In the genomic region with DNA sequence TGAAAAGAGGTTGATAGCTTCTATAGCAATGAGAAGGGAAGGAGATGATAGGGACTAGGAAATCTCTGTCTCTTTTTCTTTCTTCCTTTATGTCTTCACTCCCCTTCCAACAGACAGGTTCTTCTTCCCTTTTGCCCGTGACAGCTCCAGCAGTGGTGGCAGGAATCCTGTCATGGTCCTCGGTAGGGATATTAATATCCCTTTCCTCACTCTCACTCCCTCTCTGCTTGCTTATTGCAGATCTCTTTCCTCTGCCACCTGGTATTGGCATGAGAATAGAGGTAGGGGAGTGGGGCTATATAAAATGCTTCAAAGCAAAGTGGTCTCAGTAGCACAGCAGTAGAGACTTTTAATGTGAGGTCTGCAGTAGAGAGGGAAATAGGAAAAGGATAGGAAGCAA, we compare ENCODE assay signal across 39 cellular contexts. TPM values are rescaled to one million over a fixed set of nuclear protein-coding genes. Genes with fewer than 3 reads are reported as not detected.
"Had no signal": no experiment of that assay in that cellular context is flagged by ENCODE, and none has a peak within 500 bp of the region (broad histone marks: within the 10 kb centered on the region; RNA-seq: fewer than 3 reads in every experiment).

No MANE protein-coding gene starts in this region.

- H3K27me3 ChIP-seq: adrenal gland, body of pancreas, brain microvascular endothelial cell had no signal

- H3K9me3 Mint-ChIP-seq: activated B cell treated with CpG ODN at 0.5 μM for 24 hours; activated CD4-positive, alpha-beta memory T cell treated with anti-CD3 and anti-CD28 coated beads, Interleukin-2, amount 10 ng/mL, durations not matched to agents 7 days and 5 days; activated CD4-positive, alpha-beta T cell treated with anti-CD3 and anti-CD28 coated beads, Interleukin-2, amount 10 ng/mL, durations not matched to agents 24 days and 14 days; activated naive CD4-positive, alpha-beta T cell treated with anti-CD3 and anti-CD28 coated beads for 36 hours; activated naive CD4-positive, alpha-beta T cell treated with anti-CD3 and anti-CD28 coated beads, Interleukin-2, amount 50 U/mL, for 72 hours; activated T-cell treated with anti-CD3 and anti-CD28 coated beads, Interleukin-2, amount 50 U/mL, for 24 hours; activated T-helper 17 cell treated with anti-CD3 and anti-CD28 coated beads, Interleukin-2, amount 50 U/mL, for 72 hours; T-helper 1 cell treated with Interleukin-12 subunit alpha and Interleukin-12 subunit beta and Interleukin-4 antibody, amounts not matched to agents 30 μg/mL and 1 μg/mL, for 36 hours had no signal

- H3K4me1 ChIP-seq: adrenal gland, body of pancreas, breast epithelium had no signal

- H3K27ac ChIP-seq: adrenal gland, body of pancreas, brain microvascular endothelial cell, breast epithelium, VCaP had no signal

- H3K4me3 Mint-ChIP-seq: activated B cell treated with CpG ODN at 0.5 μM for 24 hours; activated CD4-positive, alpha-beta memory T cell treated with anti-CD3 and anti-CD28 coated beads, Interleukin-2, amount 10 ng/mL, durations not matched to agents 7 days and 5 days; activated CD4-positive, alpha-beta T cell treated with anti-CD3 and anti-CD28 coated beads, Interleukin-2, amount 10 ng/mL, durations not matched to agents 24 days and 14 days; activated CD8-positive, alpha-beta memory T cell treated with anti-CD3 and anti-CD28 coated beads, Interleukin-2, amount 10 ng/mL, durations not matched to agents 7 days and 5 days; activated CD8-positive, alpha-beta T cell treated with anti-CD3 and anti-CD28 coated beads, Interleukin-2, amount 10 ng/mL, durations not matched to agents 7 days and 5 days; activated naive CD4-positive, alpha-beta T cell treated with anti-CD3 and anti-CD28 coated beads for 36 hours; activated naive CD8-positive, alpha-beta T cell treated with anti-CD3 and anti-CD28 coated beads for 36 hours; activated T-cell treated with anti-CD3 and anti-CD28 coated beads, Interleukin-2, amount 50 U/mL, for 24 hours; activated T-helper 1 cell treated with anti-CD3 and anti-CD28 coated beads, Interleukin-12 subunit alpha, Interleukin-12 subunit beta, Interleukin-2, Interleukin-4 antibody, amounts not matched to agents 30 ng/mL and 10 ng/mL and 1 ng/mL, durations not matched to agents 14 hours and 24 hours and 36 hours; activated T-helper 17 cell treated with anti-CD3 and anti-CD28 coated beads, Interleukin-2, amount 50 U/mL, for 72 hours; T-helper 1 cell treated with Interleukin-12 subunit alpha and Interleukin-12 subunit beta and Interleukin-4 antibody, amounts not matched to agents 30 μg/mL and 1 μg/mL, for 36 hours; T-helper 2 cell treated with Interferon-gamma antibody and Interleukin-4, amounts not matched to agents 5 μg/mL and 100 μg/mL, for 36 hours had no signal

- H3K36me3 Mint-ChIP-seq: activated naive CD8-positive, alpha-beta T cell treated with anti-CD3 and anti-CD28 coated beads for 36 hours had no signal

- H3K27me3 Mint-ChIP-seq: activated naive CD8-positive, alpha-beta T cell treated with anti-CD3 and anti-CD28 coated beads for 36 hours had no signal

- H3K4me1 Mint-ChIP-seq: activated B cell treated with CpG ODN at 0.5 μM for 24 hours; activated T-helper 17 cell treated with anti-CD3 and anti-CD28 coated beads, Interleukin-2, amount 50 U/mL, for 72 hours had no signal

- H3K4me3 ChIP-seq: adrenal gland, body of pancreas, breast epithelium had no signal

- ATAC-seq: activated CD8-positive, alpha-beta memory T cell treated with anti-CD3 and anti-CD28 coated beads, Interleukin-2, amount 10 ng/mL, durations not matched to agents 7 days and 5 days; activated CD8-positive, alpha-beta T cell treated with anti-CD3 and anti-CD28 coated beads, Interleukin-2, amount 10 ng/mL, durations not matched to agents 7 days and 5 days; activated naive CD4-positive, alpha-beta T cell treated with anti-CD3 and anti-CD28 coated beads, Interleukin-2, amount 50 U/mL, for 72 hours; activated T-helper 17 cell treated with anti-CD3 and anti-CD28 coated beads, Interleukin-2, amount 50 U/mL, for 72 hours; body of pancreas had no signal

- H3K9me3 ChIP-seq: adrenal gland, body of pancreas, breast epithelium had no signal

- DNase-seq: activated B cell treated with CpG ODN at 0.5 μM for 24 hours; activated CD4-positive, alpha-beta memory T cell treated with anti-CD3 and anti-CD28 coated beads, Interleukin-2, amount 10 ng/mL, durations not matched to agents 7 days and 5 days; activated CD4-positive, alpha-beta T cell treated with anti-CD3 and anti-CD28 coated beads for 4 hours; activated CD4-positive, alpha-beta T cell treated with anti-CD3 and anti-CD28 coated beads, Interleukin-2, amount 10 ng/mL, durations not matched to agents 24 days and 14 days; activated CD4-positive, alpha-beta T cell treated with anti-CD3 and anti-CD28 coated beads, Interleukin-2, amount 50 U/mL, for 1 hour; activated CD4-positive, alpha-beta T cell treated with anti-CD3 and anti-CD28 coated beads, Interleukin-2, amount 50 U/mL, for 4 hours; activated CD4-positive, CD25-positive, alpha-beta regulatory T cell treated with anti-CD3 and anti-CD28 coated beads, Interleukin-2, amount 50 U/mL, for 72 hours; activated CD8-positive, alpha-beta memory T cell treated with anti-CD3 and anti-CD28 coated beads for 24 hours; activated CD8-positive, alpha-beta memory T cell treated with anti-CD3 and anti-CD28 coated beads, Interleukin-2, amount 10 ng/mL, durations not matched to agents 7 days and 5 days; activated CD8-positive, alpha-beta memory T cell treated with anti-CD3 and anti-CD28 coated beads, Interleukin-2, amount 50 U/mL, for 48 hours; activated CD8-positive, alpha-beta T cell treated with anti-CD3 and anti-CD28 coated beads, Interleukin-2, amount 10 ng/mL, durations not matched to agents 7 days and 5 days; activated effector memory CD4-positive, alpha-beta T cell treated with anti-CD3 and anti-CD28 coated beads, Interleukin-2, amount 50 U/mL, for 16 hours; activated gamma-delta T cell treated with Interleukin-2 at 50 U/mL for 16 hours; activated naive CD4-positive, alpha-beta T cell; activated naive CD4-positive, alpha-beta T cell treated with anti-CD3 and anti-CD28 coated beads for 36 hours; activated naive CD4-positive, alpha-beta T cell treated with anti-CD3 and anti-CD28 coated beads, Interleukin-2, amount 50 U/mL, for 16 hours; activated naive CD8-positive, alpha-beta T cell treated with anti-CD3 and anti-CD28 coated beads for 36 hours; activated T-cell treated with anti-CD3 and anti-CD28 coated beads, Interleukin-2, amount 50 U/mL, for 24 hours; activated T-cell treated with anti-CD3 and anti-CD28 coated beads, Interleukin-2, amount 50 U/mL, for 48 hours; adrenal gland; amniotic stem cell; aorta; body of pancreas; brain microvascular endothelial cell; central memory CD4-positive, alpha-beta T cell; SW 1271; T-helper 1 cell; T-helper 2 cell; T-helper 9 cell had no signal

- H3K27ac Mint-ChIP-seq: activated B cell treated with CpG ODN at 0.5 μM for 24 hours; activated CD4-positive, alpha-beta memory T cell treated with anti-CD3 and anti-CD28 coated beads, Interleukin-2, amount 10 ng/mL, durations not matched to agents 7 days and 5 days; activated CD4-positive, alpha-beta T cell treated with anti-CD3 and anti-CD28 coated beads, Interleukin-2, amount 10 ng/mL, durations not matched to agents 24 days and 14 days; activated CD8-positive, alpha-beta memory T cell treated with anti-CD3 and anti-CD28 coated beads, Interleukin-2, amount 10 ng/mL, durations not matched to agents 7 days and 5 days; activated CD8-positive, alpha-beta T cell treated with anti-CD3 and anti-CD28 coated beads, Interleukin-2, amount 10 ng/mL, durations not matched to agents 7 days and 5 days; activated naive CD4-positive, alpha-beta T cell treated with anti-CD3 and anti-CD28 coated beads for 36 hours; activated naive CD4-positive, alpha-beta T cell treated with anti-CD3 and anti-CD28 coated beads, Interleukin-2, amount 50 U/mL, for 72 hours; activated naive CD8-positive, alpha-beta T cell treated with anti-CD3 and anti-CD28 coated beads for 36 hours; activated T-cell treated with anti-CD3 and anti-CD28 coated beads, Interleukin-2, amount 50 U/mL, for 24 hours; activated T-helper 1 cell treated with anti-CD3 and anti-CD28 coated beads, Interleukin-12 subunit alpha, Interleukin-12 subunit beta, Interleukin-2, Interleukin-4 antibody, amounts not matched to agents 30 ng/mL and 10 ng/mL and 1 ng/mL, durations not matched to agents 14 hours and 24 hours and 36 hours; activated T-helper 17 cell treated with anti-CD3 and anti-CD28 coated beads, Interleukin-2, amount 50 U/mL, for 72 hours; T-helper 1 cell treated with Interleukin-12 subunit alpha and Interleukin-12 subunit beta and Interleukin-4 antibody, amounts not matched to agents 30 μg/mL and 1 μg/mL, for 36 hours; T-helper 2 cell treated with Interferon-gamma antibody and Interleukin-4, amounts not matched to agents 5 μg/mL and 100 μg/mL, for 36 hours had no signal

- FAIRE-seq: astrocyte, TTC549 had no signal

- H3K36me3 ChIP-seq: adrenal gland, brain microvascular endothelial cell, breast epithelium had no signal

RNA-seq across cellular contexts. Expression of a gene that starts 19.7 kb away (rescaled TPM):
- total RNA-seq: activated B cell treated with CpG ODN at 0.5 μM for 24 hours; activated CD4-positive, alpha-beta memory T cell treated with anti-CD3 and anti-CD28 coated beads, Interleukin-2, amount 10 ng/mL, durations not matched to agents 7 days and 5 days; activated CD4-positive, alpha-beta T cell treated with anti-CD3 and anti-CD28 coated beads, Interleukin-2, amount 10 ng/mL, durations not matched to agents 24 days and 14 days; activated naive CD4-positive, alpha-beta T cell treated with anti-CD3 and anti-CD28 coated beads for 36 hours; activated naive CD8-positive, alpha-beta T cell treated with anti-CD3 and anti-CD28 coated beads for 36 hours; activated T-helper 1 cell treated with anti-CD3 and anti-CD28 coated beads, Interleukin-12 subunit alpha, Interleukin-12 subunit beta, Interleukin-2, Interleukin-4 antibody, amounts not matched to agents 30 ng/mL and 10 ng/mL and 1 ng/mL, durations not matched to agents 14 hours and 24 hours and 36 hours; activated T-helper 17 cell treated with anti-CD3 and anti-CD28 coated beads, Interleukin-2, amount 50 U/mL, for 72 hours; adrenal gland; aorta; astrocyte; body of pancreas; breast epithelium; cardiac septum had no signal
- polyA plus RNA-seq: aorta had no signal

RNA-seq across cellular contexts. Expression of a gene that starts 42.3 kb away (rescaled TPM):
- total RNA-seq: activated B cell treated with CpG ODN at 0.5 μM for 24 hours; activated CD4-positive, alpha-beta memory T cell treated with anti-CD3 and anti-CD28 coated beads, Interleukin-2, amount 10 ng/mL, durations not matched to agents 7 days and 5 days; activated CD4-positive, alpha-beta T cell treated with anti-CD3 and anti-CD28 coated beads, Interleukin-2, amount 10 ng/mL, durations not matched to agents 24 days and 14 days; activated CD8-positive, alpha-beta memory T cell treated with anti-CD3 and anti-CD28 coated beads, Interleukin-2, amount 10 ng/mL, durations not matched to agents 7 days and 5 days; activated CD8-positive, alpha-beta T cell treated with anti-CD3 and anti-CD28 coated beads, Interleukin-2, amount 10 ng/mL, durations not matched to agents 7 days and 5 days; activated naive CD4-positive, alpha-beta T cell treated with anti-CD3 and anti-CD28 coated beads for 36 hours; activated naive CD8-positive, alpha-beta T cell treated with anti-CD3 and anti-CD28 coated beads for 36 hours; activated T-helper 1 cell treated with anti-CD3 and anti-CD28 coated beads, Interleukin-12 subunit alpha, Interleukin-12 subunit beta, Interleukin-2, Interleukin-4 antibody, amounts not matched to agents 30 ng/mL and 10 ng/mL and 1 ng/mL, durations not matched to agents 14 hours and 24 hours and 36 hours; activated T-helper 17 cell treated with anti-CD3 and anti-CD28 coated beads, Interleukin-2, amount 50 U/mL, for 72 hours; astrocyte; body of pancreas had no signal
